29 cellular contexts compared by ENCODE assay signal in genomic region chr7:75804705-75805104, GRCh38. TPM values are rescaled to one million over a fixed set of nuclear protein-coding genes. Genes with fewer than 3 reads are reported as not detected.
"Had no signal": no experiment of that assay in that cellular context is flagged by ENCODE, and none has a peak within 500 bp of the region (broad histone marks: within the 10 kb centered on the region; RNA-seq: fewer than 3 reads in every experiment).

No MANE protein-coding gene starts in this region.

- FAIRE-seq: urothelium cell line had no signal

- DNase-seq: stimulated activated CD4-positive, alpha-beta T cell treated with anti-CD3 and anti-CD28 coated beads, Interleukin-2, amount 100 ng/mL, for 48 hours; stimulated activated CD4-positive, alpha-beta T cell treated with anti-CD3 and anti-CD28 coated beads, Interleukin-4, amount 100 ng/mL, for 1 hour; stimulated activated CD4-positive, alpha-beta T cell treated with anti-CD3 and anti-CD28 coated beads, Interleukin-4, amount 100 ng/mL, for 24 hours; stimulated activated CD4-positive, alpha-beta T cell treated with anti-CD3 and anti-CD28 coated beads, Interleukin-4, amount 100 ng/mL, for 4 hours; stimulated activated CD8-positive, alpha-beta memory T cell treated with anti-CD3 and anti-CD28 coated beads, Interleukin-4, amount 100 ng/mL, for 48 hours; stimulated activated naive B cell treated with anti-CD40 and anti-IgM and Interleukin-4, amounts not matched to agents 10 μg/mL and 1 μg/mL and 100 μg/mL, for 72 hours; stimulated activated naive CD4-positive, alpha-beta T cell; stimulated activated naive CD4-positive, alpha-beta T cell treated with Interleukin-2 at 50 U/mL for 16 hours; stimulated activated naive CD8-positive, alpha-beta T cell treated with anti-CD3 and anti-CD28 coated beads, Interleukin-15, amount 100 ng/mL, for 72 hours; stimulated activated naive CD8-positive, alpha-beta T cell treated with anti-CD3 and anti-CD28 coated beads, Interleukin-15, Interleukin-2, amounts not matched to agents 100 U/mL and 50 U/mL, for 24 hours; stomach; substantia nigra; testis; thyroid gland; transverse colon; trophoblast cell; upper lobe of left lung; upper lobe of right lung; uterus had no signal

- ATAC-seq: stimulated activated effector memory CD8-positive, alpha-beta T cell treated with anti-CD3 and anti-CD28 coated beads, Interleukin-12 subunit alpha, Interleukin-12 subunit beta, amount 100 ng/mL, for 72 hours; stimulated activated memory B cell treated with anti-CD40 and anti-IgM and Interleukin-4, amounts not matched to agents 10 μg/mL and 1 μg/mL and 100 μg/mL, for 72 hours; stimulated activated naive B cell treated with anti-CD40 and anti-IgM and Interleukin-4, amounts not matched to agents 10 μg/mL and 1 μg/mL and 100 μg/mL, for 72 hours; stimulated activated naive CD8-positive, alpha-beta T cell treated with anti-CD3 and anti-CD28 coated beads, Interleukin-15, amount 100 ng/mL, for 72 hours; stimulated activated naive CD8-positive, alpha-beta T cell treated with anti-CD3 and anti-CD28 coated beads, Interleukin-15, Interleukin-2, amounts not matched to agents 100 U/mL and 50 U/mL, for 24 hours; upper lobe of right lung had no signal

- H3K27ac ChIP-seq: stomach, suprapubic skin, testis, thoracic aorta, thyroid gland, tibial nerve, transverse colon, upper lobe of left lung, upper lobe of right lung, uterus, vagina had no signal

- H3K4me1 ChIP-seq: stomach, suprapubic skin, testis, thyroid gland, tibial nerve, transverse colon, upper lobe of left lung, upper lobe of right lung, uterus, vagina had no signal

- H3K36me3 ChIP-seq: stomach, suprapubic skin, thoracic aorta, thyroid gland, tibial nerve, transverse colon, upper lobe of left lung, upper lobe of right lung, uterus, vagina had no signal

- H3K9me3 ChIP-seq: suprapubic skin, testis, thyroid gland had no signal

- H3K4me3 ChIP-seq: stomach, suprapubic skin, testis, thoracic aorta, thyroid gland, tibial nerve, transverse colon, upper lobe of left lung, upper lobe of right lung, uterus, vagina had no signal

- H3K27me3 ChIP-seq: stomach, suprapubic skin, testis, thyroid gland, tibial nerve, transverse colon, upper lobe of left lung, upper lobe of right lung, uterus, vagina had no signal

RNA-seq across cellular contexts. Expression of gene CCL24, which starts 8.9 kb away (rescaled TPM):
- total RNA-seq: temporal lobe, testis, thoracic aorta, thyroid gland, tibial nerve, ureter, urinary bladder, uterus, vagina had no signal
- polyA plus RNA-seq: urinary bladder had no signal

RNA-seq across cellular contexts. Expression of gene CCL26, which starts 32.7 kb away (rescaled TPM):
- total RNA-seq: stomach, suprapubic skin, temporal lobe, thoracic aorta, thyroid gland, transverse colon, uterus, vagina had no signal
